12 cellular contexts compared by ENCODE assay signal in genomic region chr6:66662196-66662595, GRCh38.
DNase-seq lines count a peak whose midpoint lies in the region; ATAC-seq and TF ChIP-seq lines count a peak whose summit lies in the region.
"Had no signal": no experiment of that assay in that cellular context is flagged by ENCODE, and none has a peak within 500 bp of the region (broad histone marks: within the 10 kb centered on the region; RNA-seq: fewer than 3 reads in every experiment).

No MANE protein-coding gene starts in this region.

- H3K36me3 ChIP-seq in prostate gland, result no peaks in the 10 kb centered on the region
- H3K36me3 ChIP-seq: upper lobe of left lung had no signal

- intact Hi-C loops in prostate gland (cut with DNase I), result no loop called here

- H3K4me1 Mint-ChIP-seq in activated T-cell treated with anti-CD3 and anti-CD28 coated beads, Interleukin-2, amount 50 U/mL, for 4 hours (ENCODE audit: low read depth), result no peaks in the 10 kb centered on the region

- TF ChIP-seq CTCF in C4-2B (conservative IDR thresholded peaks at IDR 0.05) (peak; percentile 61), VCaP (conservative IDR thresholded peaks at IDR 0.05) (peak; percentile 78), prostate gland (IDR thresholded peaks at IDR 0.05) (no peak)

- H3K9me3 Mint-ChIP-seq in activated T-cell treated with anti-CD3 and anti-CD28 coated beads, Interleukin-2, amount 50 U/mL, for 4 hours, result no peaks in the 10 kb centered on the region
- H3K9me3 Mint-ChIP-seq in activated naive CD4-positive, alpha-beta T cell treated with anti-CD3 and anti-CD28 coated beads, Interleukin-2, amount 50 U/mL, for 72 hours, result peaks cover 0 to 6% of the 10 kb centered on the region in 2 donors

- TF ChIP-seq POLR2A in prostate gland (IDR thresholded peaks at IDR 0.05), result no peak

- no peak overlapping the region for H3K4me3 ChIP-seq in prostate gland
- H3K4me3 ChIP-seq: upper lobe of left lung had no signal

- no peak overlapping the region for H3K27ac Mint-ChIP-seq in activated naive CD4-positive, alpha-beta T cell treated with anti-CD3 and anti-CD28 coated beads, Interleukin-2, amount 50 U/mL, for 72 hours

- ATAC-seq in activated T-cell treated with anti-CD3 and anti-CD28 coated beads, Interleukin-2, amount 50 U/mL, for 4 hours, result no peak
- ATAC-seq in activated naive CD4-positive, alpha-beta T cell treated with anti-CD3 and anti-CD28 coated beads, Interleukin-2, amount 50 U/mL, for 72 hours, result no peak
- ATAC-seq in GM18907 (IDR thresholded peaks at IDR 0.05; ENCODE audit: unreplicated experiment), result no peak

- H3K36me3 Mint-ChIP-seq in activated T-cell treated with anti-CD3 and anti-CD28 coated beads, Interleukin-2, amount 50 U/mL, for 4 hours (ENCODE audit: insufficient read depth), result no peaks in the 10 kb centered on the region
- no peaks in the 10 kb centered on the region for H3K36me3 Mint-ChIP-seq in activated naive CD4-positive, alpha-beta T cell treated with anti-CD3 and anti-CD28 coated beads, Interleukin-2, amount 50 U/mL, for 72 hours

- H3K27ac ChIP-seq in C4-2B (no peak overlapping the region), VCaP (no peak overlapping the region), prostate gland (no peak overlapping the region)
- H3K27ac ChIP-seq: upper lobe of left lung had no signal

- no peaks in the 10 kb centered on the region for H3K9me3 ChIP-seq in prostate gland
- H3K9me3 ChIP-seq: upper lobe of left lung had no signal

- no peaks in the 10 kb centered on the region for H3K27me3 Mint-ChIP-seq in activated T-cell treated with anti-CD3 and anti-CD28 coated beads, Interleukin-2, amount 50 U/mL, for 4 hours (ENCODE audit: low read depth)

- peak; percentile 26 for DNase-seq in KG1 (lab: John Stamatoyannopoulos, UW)
- DNase-seq in kidney glomerular epithelial cell (lab: John Stamatoyannopoulos, UW), result peak; percentile 42
- no peak for DNase-seq in activated T-cell treated with anti-CD3 and anti-CD28 coated beads, Interleukin-2, amount 50 U/mL, for 4 hours
- no peak for DNase-seq in activated naive CD4-positive, alpha-beta T cell treated with anti-CD3 and anti-CD28 coated beads, Interleukin-2, amount 50 U/mL, for 72 hours (ENCODE audit: low spot score in 2 of 2)
- DNase-seq in prostate gland (ENCODE audit: low spot score), result no peak
- DNase-seq: activated naive CD4-positive, alpha-beta T cell; GF-D8; stimulated activated CD4-positive, alpha-beta T cell treated with anti-CD3 and anti-CD28 coated beads, Interleukin-15, amount 100 ng/mL, for 24 hours; upper lobe of left lung had no signal

- no peaks in the 10 kb centered on the region for H3K4me1 ChIP-seq in prostate gland (replicated peaks)
- H3K4me1 ChIP-seq: upper lobe of left lung had no signal

- H3K27me3 ChIP-seq in prostate gland (replicated peaks; ENCODE audit: insufficient read depth), result no peaks in the 10 kb centered on the region
- H3K27me3 ChIP-seq: upper lobe of left lung had no signal

- H3K4me3 Mint-ChIP-seq in activated T-cell treated with anti-CD3 and anti-CD28 coated beads, Interleukin-2, amount 50 U/mL, for 4 hours, result no peak overlapping the region

Comparison
In these comparisons a context has a peak if more than half of its experiments do, and no peak if none do; other contexts are left out.
1. CTCF ChIP-seq: peak in C4-2B (single experiment) and VCaP (single experiment); none in prostate gland (0 of 4).
2. DNase-seq: peak in KG1 (single experiment) and kidney glomerular epithelial cell (single experiment); none in activated T-cell treated with anti-CD3 and anti-CD28 coated beads, Interleukin-2, amount 50 U/mL, for 4 hours (single experiment), activated naive CD4-positive, alpha-beta T cell treated with anti-CD3 and anti-CD28 coated beads, Interleukin-2, amount 50 U/mL, for 72 hours (0 of 2) and prostate gland (single experiment).